Comparison of ENCODE assay signal across 9 cellular contexts in genomic region chr6:158558415-158559306, GRCh38. TPM values are rescaled to one million over a fixed set of nuclear protein-coding genes. Genes with fewer than 3 reads are reported as not detected.
A peak's percentile ranks its signal among the peaks of the same experiment; 100 is the strongest.
DNase-seq lines count a peak whose midpoint lies in the region; ATAC-seq and TF ChIP-seq lines count a peak whose summit lies in the region.
"Had no signal": no experiment of that assay in that cellular context is flagged by ENCODE, and none has a peak within 500 bp of the region (broad histone marks: within the 10 kb centered on the region; RNA-seq: fewer than 3 reads in every experiment).

No MANE protein-coding gene starts in this region.

- no peak for DNase-seq in SK-N-SH
- DNase-seq in PC-3: no peak
- no peak for DNase-seq in effector memory CD8-positive, alpha-beta T cell
- no peak for DNase-seq in trophoblast cell
- DNase-seq in DMS53 (lab: John Stamatoyannopoulos, UW): no peak
- no peak for DNase-seq in HuH-7 (ENCODE audit: low spot score)
- DNase-seq: 8988T had no signal

- peak overlapping the region; percentile 50 for H4K8ac ChIP-seq in trophoblast cell (ENCODE audit: low read depth, low read length)

- H2AFZ ChIP-seq in SK-N-SH (ENCODE audit: low read depth): peak overlapping the region; percentile 99; the same call in 1 of the 2 replicates
- 0 out of 2 replicates have a peak overlapping the region, but pooled peaks have one; percentile 94 for H2AFZ ChIP-seq in PC-3 (ENCODE audit: low read length)
- H2AFZ ChIP-seq in trophoblast cell (ENCODE audit: insufficient read depth, low read length, poor library complexity): no peak overlapping the region

- H4K12ac ChIP-seq in trophoblast cell (ENCODE audit: low read depth, low read length): peak overlapping the region; percentile 46

- H3K79me1 ChIP-seq in trophoblast cell (ENCODE audit: low read length): peaks cover 12% of the 10 kb centered on the region

- ATAC-seq in SK-N-SH treated with all-trans-retinoic acid at 6 μM for 48 hours (no peak), PC-3 (no peak), HG03442 (IDR thresholded peaks at IDR 0.05; ENCODE audit: unreplicated experiment) (no peak)
- ATAC-seq in effector memory CD8-positive, alpha-beta T cell (replicated peaks): no peak

- H3K4me2 ChIP-seq in SK-N-SH (no peak overlapping the region), PC-3 (ENCODE audit: low read length) (0 out of 2 replicates have a peak overlapping the region, but pooled peaks have one; percentile 87), trophoblast cell (ENCODE audit: low read length) (no peak overlapping the region)

- peaks cover 26% of the 10 kb centered on the region in 2 donors for H3K4me1 Mint-ChIP-seq in effector memory CD8-positive, alpha-beta T cell (ENCODE audit: low read depth in 2 of 2)

- H3K4me3 ChIP-seq in SK-N-SH (ENCODE audit: low read depth in 2 of 2, low read length in 1 of 2) (no peak overlapping the region), PC-3 (ENCODE audit: low read length) (no peak overlapping the region), trophoblast cell (ENCODE audit: low read depth, low read length) (no peak overlapping the region)

- H3K9me2 ChIP-seq in SK-N-SH (no peaks in the 10 kb centered on the region), PC-3 (replicated peaks; ENCODE audit: low read length) (no peaks in the 10 kb centered on the region)

- H2BK5ac ChIP-seq in trophoblast cell (ENCODE audit: low read depth, low read length, poor library complexity): no peak overlapping the region

- TF ChIP-seq CTCF in SK-N-SH (IDR thresholded peaks at IDR 0.05) (no peak), PC-3 (conservative IDR thresholded peaks at IDR 0.05; ENCODE audit: low read depth, low read length) (no peak)

- H3F3A ChIP-seq in SK-N-SH (replicated peaks; ENCODE audit: insufficient read depth) (no peaks in the 10 kb centered on the region), PC-3 (ENCODE audit: low read length, unreplicated experiment) (no peaks in the 10 kb centered on the region)

- CTCF ChIA-PET in SK-N-SH (lab: Yijun Ruan, JAX) (interaction anchor here (0.8 to 1.2 kb wide), 5 partner anchors 40 to 345 kb away, joined by 3 to 5 read pairs (median 4); no protein-coding TSS in a partner anchor), PC-3 (lab: Charles Lee) (no interaction called here)

- no peak overlapping the region for H3K4ac ChIP-seq in trophoblast cell (ENCODE audit: low read depth, low read length)

- no peak overlapping the region for H2BK12ac ChIP-seq in trophoblast cell (ENCODE audit: low read length)

- intact Hi-C loops in PC-3 (cut with micrococcal nuclease): no loop called here

- no peaks in the 10 kb centered on the region for H3K27me3 Mint-ChIP-seq in effector memory CD8-positive, alpha-beta T cell

- no peaks in the 10 kb centered on the region for H3K9me3 Mint-ChIP-seq in effector memory CD8-positive, alpha-beta T cell

- H3K9me3 ChIP-seq in SK-N-SH: no peaks in the 10 kb centered on the region
- H3K9me3 ChIP-seq in PC-3 (ENCODE audit: low read length): no peaks in the 10 kb centered on the region
- H3K9me3 ChIP-seq in trophoblast cell (ENCODE audit: insufficient read depth, low read depth, low read length): no peaks in the 10 kb centered on the region

- no peak overlapping the region for H4K91ac ChIP-seq in trophoblast cell (ENCODE audit: low read depth, low read length)

- BruUV-seq in PC-3 (replicated peaks; lab: Mats Ljungman, UMichigan): no TSS peak

- no peaks in the 10 kb centered on the region for H3K27me3 ChIP-seq in SK-N-SH (ENCODE audit: insufficient read depth)
- no peaks in the 10 kb centered on the region for H3K27me3 ChIP-seq in PC-3 (ENCODE audit: low read length)
- no peaks in the 10 kb centered on the region for H3K27me3 ChIP-seq in trophoblast cell (ENCODE audit: insufficient read depth, low read length)

- TF ChIP-seq EP300 in SK-N-SH (IDR thresholded peaks at IDR 0.05; ENCODE audit: borderline replicate concordance in 1 of 2, low read depth in 1 of 2, low read length in 1 of 2): no peak

- H3K14ac ChIP-seq in trophoblast cell (ENCODE audit: low read length): no peak overlapping the region

- H3K4me1 ChIP-seq in SK-N-SH (ENCODE audit: control insufficient read depth in 1 of 2, insufficient read depth in 2 of 2, low read depth in 1 of 2, low read length in 1 of 2) (peaks cover 11 to 27% of the 10 kb centered on the region in 2 experiments; a peak in 3 of 4 replicates), PC-3 (ENCODE audit: insufficient read depth, low read length) (peaks cover 30% of the 10 kb centered on the region), trophoblast cell (ENCODE audit: control insufficient read depth in 1 of 2, insufficient read depth in 2 of 2, low read length in 2 of 2) (peaks cover 15 to 21% of the 10 kb centered on the region in 2 experiments)

- H4K20me1 ChIP-seq in SK-N-SH (ENCODE audit: insufficient read depth) (peaks cover 23% of the 10 kb centered on the region), PC-3 (ENCODE audit: low read length) (peaks cover 9% of the 10 kb centered on the region; the same call in 1 of the 2 replicates)

- POLR2A ChIA-PET in SK-N-SH (lab: Yijun Ruan, JAX): interaction anchor here (1.2 to 1.3 kb wide), 2 partner anchors 22 kb away, joined by 3 to 5 read pairs; no protein-coding TSS in a partner anchor
- POLR2A ChIA-PET in PC-3 (lab: Charles Lee; ENCODE audit: unreplicated experiment): no interaction called here

- no peak for TF ChIP-seq RAD21 in SK-N-SH (IDR thresholded peaks at IDR 0.05; ENCODE audit: low read length)

- no peaks in the 10 kb centered on the region for H3K36me3 ChIP-seq in SK-N-SH (replicated peaks in 1 of 2; ENCODE audit: control insufficient read depth in 1 of 2, insufficient read depth in 2 of 2, low read length in 1 of 2)
- no peaks in the 10 kb centered on the region for H3K36me3 ChIP-seq in PC-3 (ENCODE audit: low read depth, low read length)
- no peaks in the 10 kb centered on the region for H3K36me3 ChIP-seq in trophoblast cell (ENCODE audit: control insufficient read depth in 1 of 2, insufficient read depth in 2 of 2, low read length in 2 of 2)

- H3K27ac ChIP-seq in SK-N-SH (ENCODE audit: low read depth in 2 of 2, low read length in 1 of 2) (no peak overlapping the region), PC-3 (ENCODE audit: low read length) (no peak overlapping the region), trophoblast cell (ENCODE audit: low read depth, low read length) (no peak overlapping the region)

- peaks cover 25% of the 10 kb centered on the region for H3K36me3 Mint-ChIP-seq in effector memory CD8-positive, alpha-beta T cell (ENCODE audit: insufficient read depth)

- peak overlapping the region; percentile 40 to 97 for H3K4me3 Mint-ChIP-seq in effector memory CD8-positive, alpha-beta T cell

- H3K79me2 ChIP-seq in SK-N-SH (ENCODE audit: insufficient read depth) (peaks cover 35% of the 10 kb centered on the region), PC-3 (ENCODE audit: low read length) (peaks cover 36% of the 10 kb centered on the region), trophoblast cell (ENCODE audit: control insufficient read depth, insufficient read depth, low read length, poor library complexity) (peaks cover 9% of the 10 kb centered on the region)

- H3K23ac ChIP-seq in trophoblast cell (ENCODE audit: low read length): no peak overlapping the region

- H2AK5ac ChIP-seq in trophoblast cell (ENCODE audit: low read length): no peak overlapping the region

- peak overlapping the region in 1 of 2 donors; percentile 97 for H3K27ac Mint-ChIP-seq in effector memory CD8-positive, alpha-beta T cell

- H3K9ac ChIP-seq in SK-N-SH: no peak overlapping the region
- H3K9ac ChIP-seq in PC-3 (ENCODE audit: low read length): no peak overlapping the region
- H3K9ac ChIP-seq in trophoblast cell (ENCODE audit: low read length): no peak overlapping the region

- H2BK120ac ChIP-seq in trophoblast cell (ENCODE audit: insufficient read depth, low read length, poor library complexity): no peak overlapping the region

- no peak overlapping the region for H3K18ac ChIP-seq in trophoblast cell (ENCODE audit: low read length)

- 93% methylated on average over 13 of the region's 14 CpGs for WGBS in SK-N-SH (ENCODE audit: low lambda C conversion rate)
- WGBS in trophoblast cell (ENCODE audit: extremely low coverage, insufficient coverage, insufficient read length): no CpG with 5 or more reads among the region's 14 CpGs

TF ChIP-seq in SK-N-SH, 30 proteins besides CTCF, POLR2A, EP300 and RAD21:
- TF ChIP-seq RFX5 (IDR thresholded peaks at IDR 0.05; ENCODE audit: low read length): no peak
- TF ChIP-seq FOSL2 (IDR thresholded peaks at IDR 0.05; ENCODE audit: borderline replicate concordance, low read depth): no peak
TF ChIP-seq in SK-N-SH: peak in this region for 0.

TF ChIP-seq in SK-N-SH treated with all-trans-retinoic acid at 6 μM for 48 hours, 23 proteins besides CTCF, POLR2A, EP300 and RAD21 (continues in another document):
- TF ChIP-seq PPARA (CRISPR knock-in tag; IDR thresholded peaks at IDR 0.05; ENCODE audit: borderline replicate concordance): no peak
- no peak for TF ChIP-seq ZC3H10 (CRISPR knock-in tag; IDR thresholded peaks at IDR 0.05)
- TF ChIP-seq, protein P1, sequence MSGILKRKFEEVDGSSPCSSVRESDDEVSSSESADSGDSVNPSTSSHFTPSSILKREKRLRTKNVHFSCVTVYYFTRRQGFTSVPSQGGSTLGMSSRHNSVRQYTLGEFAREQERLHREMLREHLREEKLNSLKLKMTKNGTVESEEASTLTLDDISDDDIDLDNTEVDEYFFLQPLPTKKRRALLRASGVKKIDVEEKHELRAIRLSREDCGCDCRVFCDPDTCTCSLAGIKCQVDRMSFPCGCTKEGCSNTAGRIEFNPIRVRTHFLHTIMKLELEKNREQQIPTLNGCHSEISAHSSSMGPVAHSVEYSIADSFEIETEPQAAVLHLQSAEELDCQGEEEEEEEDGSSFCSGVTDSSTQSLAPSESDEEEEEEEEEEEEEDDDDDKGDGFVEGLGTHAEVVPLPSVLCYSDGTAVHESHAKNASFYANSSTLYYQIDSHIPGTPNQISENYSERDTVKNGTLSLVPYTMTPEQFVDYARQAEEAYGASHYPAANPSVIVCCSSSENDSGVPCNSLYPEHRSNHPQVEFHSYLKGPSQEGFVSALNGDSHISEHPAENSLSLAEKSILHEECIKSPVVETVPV (CRISPR knock-in tag; IDR thresholded peaks at IDR 0.05): no peak
- no peak for TF ChIP-seq ISL1 (CRISPR knock-in tag; IDR thresholded peaks at IDR 0.05)
- no peak for TF ChIP-seq ARNTL (CRISPR knock-in tag; IDR thresholded peaks at IDR 0.05; ENCODE audit: borderline replicate concordance, low read depth)
- TF ChIP-seq BACH2 (CRISPR knock-in tag; IDR thresholded peaks at IDR 0.05; ENCODE audit: borderline replicate concordance): no peak
- TF ChIP-seq GLIS3 (CRISPR knock-in tag; IDR thresholded peaks at IDR 0.05): no peak
- no peak for TF ChIP-seq RARB (CRISPR knock-in tag; IDR thresholded peaks at IDR 0.05)
- no peak for TF ChIP-seq ZNF70 (CRISPR knock-in tag; IDR thresholded peaks at IDR 0.05)
- no peak for TF ChIP-seq CSDC2 (CRISPR knock-in tag; IDR thresholded peaks at IDR 0.05)
- no peak for TF ChIP-seq ESRRG (CRISPR knock-in tag; IDR thresholded peaks at IDR 0.05)
- no peak for TF ChIP-seq ZFP30 (CRISPR knock-in tag; IDR thresholded peaks at IDR 0.05)

RNA-seq across cellular contexts. Expression of gene TMEM181, which starts 1.2 kb away (rescaled TPM):
- polyA plus RNA-seq in SK-N-SH (2012; rRNA removed): 19.5 and 29.5 TPM in 2 replicates
- 28.2 and 28.3 TPM in 2 replicates for polyA plus RNA-seq in SK-N-SH (2012; cell fraction: cytosol; rRNA removed)
- 13.8 and 24.6 TPM in 2 replicates for polyA plus RNA-seq in SK-N-SH (2012; cell fraction: nucleus; rRNA removed)
- total RNA-seq in PC-3 (2014; rRNA removed): 10.4 and 13.7 TPM in 2 replicates
- 10.2 and 10.4 TPM in 2 replicates for polyA plus RNA-seq in trophoblast cell (2013)
